In genomic region chr13:113187263-113187669, GRCh38 we compare ENCODE assay signal across 8 cellular contexts. TPM values are rescaled to one million over a fixed set of nuclear protein-coding genes. Genes with fewer than 3 reads are reported as not detected.
DNase-seq lines count a peak whose midpoint lies in the region; ATAC-seq, FAIRE-seq and TF ChIP-seq lines count a peak whose summit lies in the region.

No MANE protein-coding gene starts in this region.

- H3K36me3 Mint-ChIP-seq in CD14-positive monocyte, result peaks cover 71 to 77% of the 10 kb centered on the region in 2 donors
- H3K36me3 Mint-ChIP-seq in activated naive CD4-positive, alpha-beta T cell treated with anti-CD3 and anti-CD28 coated beads, Interleukin-2, amount 50 U/mL, for 24 hours, result peaks cover 26% of the 10 kb centered on the region

- H3K27me3 ChIP-seq in heart left ventricle (no peaks in the 10 kb centered on the region), small intestine (ENCODE audit: control insufficient read depth in 2 of 2, insufficient read depth in 2 of 2, low read length in 2 of 2) (no peaks in the 10 kb centered on the region)

- ATAC-seq in heart left ventricle (peak; percentile 95 to 100 (median 98)), GM19328 (IDR thresholded peaks at IDR 0.05; ENCODE audit: unreplicated experiment) (no peak)

- no peak for FAIRE-seq in small intestine (lab: Jason Lieb, UNC)

- peaks cover 0 to 31% (median 5%) of the 10 kb centered on the region in 12 donors for H3K4me1 ChIP-seq in heart left ventricle
- H3K4me1 ChIP-seq in small intestine (ENCODE audit: control insufficient read depth in 2 of 2, insufficient read depth in 1 of 2, low read depth in 1 of 2, low read length in 1 of 2), result no peaks in the 10 kb centered on the region

- DNase-seq in CD14-positive monocyte (ENCODE audit: low spot score) (peak; percentile 88), NCI-H226 (peak; percentile 99), heart left ventricle (peak; percentile 82 to 95 (median 89)), small intestine (peak; percentile 75), NCI-H1930 (lab: John Stamatoyannopoulos, UW) (no peak), KG1 (lab: John Stamatoyannopoulos, UW) (no peak)

- peak overlapping the region in 11 of 12 donors; percentile 26 to 82 (median 65) for H3K27ac ChIP-seq in heart left ventricle
- H3K27ac ChIP-seq in small intestine (ENCODE audit: low read depth in 1 of 2, low read length in 1 of 2), result peak overlapping the region in 1 of 2 donors; percentile 22

- peak overlapping the region in 1 of 2 donors; percentile 34 for H3K4me3 Mint-ChIP-seq in CD14-positive monocyte
- peak overlapping the region; percentile 57 for H3K4me3 Mint-ChIP-seq in activated naive CD4-positive, alpha-beta T cell treated with anti-CD3 and anti-CD28 coated beads, Interleukin-2, amount 50 U/mL, for 24 hours

- peaks cover 11% of the 10 kb centered on the region for H3K4me1 Mint-ChIP-seq in CD14-positive monocyte
- peaks cover 45% of the 10 kb centered on the region for H3K4me1 Mint-ChIP-seq in activated naive CD4-positive, alpha-beta T cell treated with anti-CD3 and anti-CD28 coated beads, Interleukin-2, amount 50 U/mL, for 24 hours

- intact Hi-C loops in CD14-positive monocyte (cut with micrococcal nuclease) (no loop called here), heart left ventricle (cut with DNase I) (no loop called here)

- TF ChIP-seq CTCF in CD14-positive monocyte (IDR thresholded peaks at IDR 0.05) (no peak), heart left ventricle (IDR thresholded peaks at IDR 0.05) (peak in 5 of 12 donors; percentile 6 to 37 (median 16))

- H3K4me3 ChIP-seq in heart left ventricle, result peak overlapping the region in 1 of 12 donors; percentile 8
- no peak overlapping the region for H3K4me3 ChIP-seq in small intestine (ENCODE audit: low read depth in 1 of 2, low read length in 2 of 2)

- peak overlapping the region; percentile 72 to 95 (median 86) for H3K27ac Mint-ChIP-seq in CD14-positive monocyte
- peak overlapping the region; percentile 64 for H3K27ac Mint-ChIP-seq in activated naive CD4-positive, alpha-beta T cell treated with anti-CD3 and anti-CD28 coated beads, Interleukin-2, amount 50 U/mL, for 24 hours

- H3K9me3 Mint-ChIP-seq in CD14-positive monocyte, result no peaks in the 10 kb centered on the region
- no peaks in the 10 kb centered on the region for H3K9me3 Mint-ChIP-seq in activated naive CD4-positive, alpha-beta T cell treated with anti-CD3 and anti-CD28 coated beads, Interleukin-2, amount 50 U/mL, for 24 hours

- 25 to 50% (median 32%) methylated on average over 9 of the region's 9 CpGs for WGBS in heart left ventricle, 4 donors
- WGBS in small intestine, 3 donors, result 55 to 71% (median 70%) methylated on average over 9 of the region's 9 CpGs

- H3K27me3 Mint-ChIP-seq in CD14-positive monocyte (ENCODE audit: low read depth in 3 of 3), result peaks cover 0 to 2% (median 2%) of the 10 kb centered on the region in 3 donors
- H3K27me3 Mint-ChIP-seq in activated naive CD4-positive, alpha-beta T cell treated with anti-CD3 and anti-CD28 coated beads, Interleukin-2, amount 50 U/mL, for 24 hours, result no peaks in the 10 kb centered on the region

- H3K36me3 ChIP-seq in heart left ventricle (peaks cover 0 to 80% (median 70%) of the 10 kb centered on the region in 9 donors), small intestine (ENCODE audit: control insufficient read depth in 2 of 2, insufficient read depth in 2 of 2, low read length in 2 of 2) (peaks cover 3 to 8% of the 10 kb centered on the region in 2 donors)

- H3K9me3 ChIP-seq in heart left ventricle, result no peaks in the 10 kb centered on the region
- no peaks in the 10 kb centered on the region for H3K9me3 ChIP-seq in small intestine (ENCODE audit: control insufficient read depth, low read depth)

- peak in 1 of 2 donors; percentile 26 for TF ChIP-seq POLR2A in heart left ventricle (IDR thresholded peaks at IDR 0.05)

RNA-seq across cellular contexts. Expression of gene PCID2, which starts 21.2 kb away (rescaled TPM):
- polyA plus RNA-seq in CD14-positive monocyte (10 to 100 TPM; 31.5 to 34.2 TPM), heart left ventricle (10 to 100 TPM; 30.0 to 57.7 TPM), small intestine (10 to 100 TPM; 21.6 to 33.4 (median 26.6) TPM)
- 10 to 100 TPM; 40.1 to 60.2 (median 45.2) TPM for total RNA-seq in heart left ventricle

RNA-seq across cellular contexts. Expression of gene CUL4A, which starts 22.1 kb away (rescaled TPM):
- polyA plus RNA-seq in CD14-positive monocyte, result 10 to 100 TPM; 32.0 to 33.7 TPM
- 100 to 1,000 TPM in 7 of 9 donors, 10 to 100 TPM in 2; 86.7 to 121 (median 114) TPM for total RNA-seq in heart left ventricle
- polyA plus RNA-seq in heart left ventricle, result 10 to 100 TPM; 29.7 to 82.1 TPM
- 10 to 100 TPM; 30.2 to 32.7 (median 32.4) TPM for polyA plus RNA-seq in small intestine

RNA-seq across cellular contexts. Expression of gene PROZ, which starts 28.8 kb away (rescaled TPM):
- polyA plus RNA-seq in CD14-positive monocyte (not detected), heart left ventricle (not detected), small intestine (not detected)
- not detected for total RNA-seq in heart left ventricle

Comparison
In these comparisons a context has a peak if more than half of its experiments do, and no peak if none do; other contexts are left out.
1. DNase-seq: peak in CD14-positive monocyte (single experiment), NCI-H226 (single experiment), heart left ventricle (5 of 5) and small intestine (single experiment); none in NCI-H1930 (0 of 2) and KG1 (single experiment).